In genomic region chr17:16926591-16927451, GRCh38 we compare ENCODE assay signal across 23 cellular contexts. TPM values are rescaled to one million over a fixed set of nuclear protein-coding genes. Genes with fewer than 3 reads are reported as not detected.
A peak's percentile ranks its signal among the peaks of the same experiment; 100 is the strongest.
DNase-seq lines count a peak whose midpoint lies in the region; ATAC-seq and TF ChIP-seq lines count a peak whose summit lies in the region.
"Had no signal": no experiment of that assay in that cellular context is flagged by ENCODE, and none has a peak within 500 bp of the region (broad histone marks: within the 10 kb centered on the region; RNA-seq: fewer than 3 reads in every experiment).

No MANE protein-coding gene starts in this region.

- H3K27me3 ChIP-seq in spleen (replicated peaks in 1 of 7) = peaks cover 0 to 2% (median 0%) of the 10 kb centered on the region in 7 donors

- WGBS in spleen, 5 donors = 83 to 90% (median 85%) methylated on average over 9 to 18 of the region's 18 CpGs

- ATAC-seq in activated CD4-positive, CD25-positive, alpha-beta regulatory T cell treated with anti-CD3 and anti-CD28 coated beads, Interleukin-2, amount 50 U/mL, for 24 hours = no peak
- ATAC-seq in left lobe of liver = no peak
- ATAC-seq: A549; esophagus mucosa; K562; natural killer cell treated with Interleukin-12 subunit alpha and Interleukin-12 subunit beta and Interleukin-15 and Interleukin-18, amount 100 ng/mL, for 72 hours had no signal

- H3K4me1 ChIP-seq in spleen = no peaks in the 10 kb centered on the region
- H3K4me1 ChIP-seq: A549 had no signal

- H3K9me3 ChIP-seq in spleen = no peaks in the 10 kb centered on the region
- H3K9me3 ChIP-seq: A549 had no signal

- no peak overlapping the region for H3K27ac ChIP-seq in spleen
- H3K27ac ChIP-seq: A549 had no signal

- H3K4me3 ChIP-seq in spleen = no peak overlapping the region
- H3K4me3 ChIP-seq: A549, K562 had no signal

- intact Hi-C loops in spleen (cut with DNase I; ENCODE audit: low total_unique reads) = no loop called here

- TF ChIP-seq CTCF in spleen (IDR thresholded peaks at IDR 0.05 in 8 of 11, conservative IDR thresholded peaks at IDR 0.05 in 3 of 11) = no peak

- peaks cover 0 to 22% (median 0%) of the 10 kb centered on the region in 6 donors for H3K36me3 ChIP-seq in spleen

- TF ChIP-seq POLR2A in spleen (IDR thresholded peaks at IDR 0.05) = no peak

- peak; percentile 15 for DNase-seq in activated CD4-positive, CD25-positive, alpha-beta regulatory T cell treated with anti-CD3 and anti-CD28 coated beads, Interleukin-2, amount 50 U/mL, for 72 hours
- DNase-seq in NCI-H2196 (lab: John Stamatoyannopoulos, UW; ENCODE audit: unreplicated experiment) = peak; percentile 82
- peak; percentile 21 for DNase-seq in iris pigment epithelial cell (ENCODE audit: low read depth)
- peak; percentile 68 for DNase-seq in spleen
- no peak for DNase-seq in left lobe of liver (ENCODE audit: low spot score)
- no peak for DNase-seq in NCI-H1048 (lab: John Stamatoyannopoulos, UW)
- no peak for DNase-seq in NCI-H69 (lab: John Stamatoyannopoulos, UW)
- DNase-seq: activated CD4-positive, alpha-beta T cell treated with anti-CD3 and anti-CD28 coated beads, Interleukin-2, amount 10 ng/mL, durations not matched to agents 7 days and 5 days; C1 segment of cervical spinal cord; DMS153; NCI-H1092 treated with DMSO at 0.1 percent for 48 hours; NCI-H2171 treated with DMSO at 0.1 percent for 48 hours; stimulated activated naive CD4-positive, alpha-beta T cell treated with Interleukin-2 at 50 U/mL for 16 hours; T-helper 2 cell had no signal

RNA-seq across cellular contexts. Expression of gene TNFRSF13B, which starts 45.1 kb away (rescaled TPM):
- 10 to 100 TPM; 25.1 to 52.1 (median 40.4) TPM for total RNA-seq in spleen
- polyA plus RNA-seq in spleen = 100 to 1,000 TPM in 2 of 3 donors, 10 to 100 TPM in 1; 65.9 to 142 (median 119) TPM
- not detected for total RNA-seq in left lobe of liver
- total RNA-seq: activated CD4-positive, alpha-beta T cell treated with anti-CD3 and anti-CD28 coated beads, Interleukin-2, amount 10 ng/mL, durations not matched to agents 7 days and 5 days; dermis microvascular lymphatic vessel endothelial cell; H1; K562; lung microvascular endothelial cell; pulmonary artery endothelial cell had no signal
- polyA plus RNA-seq: A549, H1, K562 had no signal

Comparison
In these comparisons a context has a peak if more than half of its experiments do, and no peak if none do; other contexts are left out.
1. DNase-seq: peak in activated CD4-positive, CD25-positive, alpha-beta regulatory T cell treated with anti-CD3 and anti-CD28 coated beads, Interleukin-2, amount 50 U/mL, for 72 hours (single experiment), NCI-H2196 (single experiment), iris pigment epithelial cell (single experiment) and spleen (single experiment); none in left lobe of liver (single experiment), NCI-H1048 (single experiment) and NCI-H69 (single experiment).
2. RNA of gene TNFRSF13B, which starts 45.1 kb away (total RNA-seq): 25.1 to 52.1 TPM in spleen; not detected in left lobe of liver (single experiment); every median in the first group is over 10 times any median in the second.